26 cellular contexts compared by ENCODE assay signal in genomic region chr3:14640157-14640562, GRCh38. TPM values are rescaled to one million over a fixed set of nuclear protein-coding genes. Genes with fewer than 3 reads are reported as not detected.
DNase-seq lines count a peak whose midpoint lies in the region; ATAC-seq and TF ChIP-seq lines count a peak whose summit lies in the region.
"Had no signal": no experiment of that assay in that cellular context is flagged by ENCODE, and none has a peak within 500 bp of the region (broad histone marks: within the 10 kb centered on the region; RNA-seq: fewer than 3 reads in every experiment).

No MANE protein-coding gene starts in this region.

- H3K4me1 ChIP-seq in endodermal cell (ENCODE audit: control insufficient read depth, insufficient read depth, low read length) = no peaks in the 10 kb centered on the region
- H3K4me1 ChIP-seq: colonic mucosa, gastrocnemius medialis, left lung, SJCRH30, suprapubic skin had no signal

- no peak overlapping the region for H3K27ac Mint-ChIP-seq in endodermal cell
- no peak overlapping the region for H3K27ac Mint-ChIP-seq in T-helper 2 cell treated with Interferon-gamma antibody and Interleukin-4, amounts not matched to agents 5 μg/mL and 100 μg/mL, for 36 hours
- H3K27ac Mint-ChIP-seq: activated CD4-positive, alpha-beta memory T cell treated with anti-CD3 and anti-CD28 coated beads, Interleukin-2, amount 10 ng/mL, durations not matched to agents 7 days and 5 days; activated naive CD4-positive, alpha-beta T cell treated with anti-CD3 and anti-CD28 coated beads, Interleukin-2, amount 50 U/mL, for 24 hours; CD8-positive, alpha-beta T cell; T-helper 17 cell; WTC11 had no signal

- H3K9me3 ChIP-seq in endodermal cell (ENCODE audit: control insufficient read depth, low read length) = no peaks in the 10 kb centered on the region
- no peaks in the 10 kb centered on the region for H3K9me3 ChIP-seq in neural cell (ENCODE audit: low read length)
- H3K9me3 ChIP-seq: colonic mucosa, gastrocnemius medialis, left lung, SJCRH30, suprapubic skin had no signal

- H3K4me3 Mint-ChIP-seq in endodermal cell = no peak overlapping the region
- no peak overlapping the region for H3K4me3 Mint-ChIP-seq in T-helper 2 cell treated with Interferon-gamma antibody and Interleukin-4, amounts not matched to agents 5 μg/mL and 100 μg/mL, for 36 hours
- H3K4me3 Mint-ChIP-seq: activated CD4-positive, alpha-beta memory T cell treated with anti-CD3 and anti-CD28 coated beads, Interleukin-2, amount 10 ng/mL, durations not matched to agents 7 days and 5 days; activated naive CD4-positive, alpha-beta T cell treated with anti-CD3 and anti-CD28 coated beads, Interleukin-2, amount 50 U/mL, for 24 hours; CD8-positive, alpha-beta T cell; T-helper 17 cell; WTC11 had no signal

- H3K27ac ChIP-seq in endodermal cell (ENCODE audit: low read depth, low read length) = no peak overlapping the region
- peak overlapping the region; percentile 3 for H3K27ac ChIP-seq in neural cell (ENCODE audit: low read length)
- H3K27ac ChIP-seq: colonic mucosa, gastrocnemius medialis, left lung, SJCRH30, suprapubic skin had no signal

- H3F3A ChIP-seq in neural cell (ENCODE audit: insufficient read depth, low read length, poor library complexity, severe bottlenecking) = no peaks in the 10 kb centered on the region

- H3K9ac ChIP-seq in endodermal cell (ENCODE audit: extremely low read depth, low read length, poor library complexity, severe bottlenecking) (no peak overlapping the region), neural cell (ENCODE audit: low read length) (no peak overlapping the region)

- H3K27me3 Mint-ChIP-seq in endodermal cell (ENCODE audit: insufficient read depth) = peaks cover 88% of the 10 kb centered on the region
- H3K27me3 Mint-ChIP-seq in T-helper 2 cell treated with Interferon-gamma antibody and Interleukin-4, amounts not matched to agents 5 μg/mL and 100 μg/mL, for 36 hours (ENCODE audit: low read depth) = peaks cover 19% of the 10 kb centered on the region

- TF ChIP-seq RAD21 in neural cell (conservative IDR thresholded peaks at IDR 0.05) = no peak

- no peaks in the 10 kb centered on the region for H3K9me3 Mint-ChIP-seq in endodermal cell
- no peaks in the 10 kb centered on the region for H3K9me3 Mint-ChIP-seq in T-helper 2 cell treated with Interferon-gamma antibody and Interleukin-4, amounts not matched to agents 5 μg/mL and 100 μg/mL, for 36 hours
- H3K9me3 Mint-ChIP-seq: activated CD4-positive, alpha-beta memory T cell treated with anti-CD3 and anti-CD28 coated beads, Interleukin-2, amount 10 ng/mL, durations not matched to agents 7 days and 5 days; activated naive CD4-positive, alpha-beta T cell treated with anti-CD3 and anti-CD28 coated beads, Interleukin-2, amount 50 U/mL, for 24 hours; CD8-positive, alpha-beta T cell; WTC11 had no signal

- ATAC-seq in HG03045 (IDR thresholded peaks at IDR 0.05; ENCODE audit: unreplicated experiment) (no peak), GM19035 (IDR thresholded peaks at IDR 0.05; ENCODE audit: unreplicated experiment) (no peak)
- ATAC-seq: CD8-positive, alpha-beta T cell; left lung; T-helper 17 cell; WTC11 had no signal

- H3K36me3 ChIP-seq in endodermal cell (ENCODE audit: control insufficient read depth, insufficient read depth, low read length) = no peaks in the 10 kb centered on the region
- no peaks in the 10 kb centered on the region for H3K36me3 ChIP-seq in neural cell (ENCODE audit: insufficient read depth, low read length)
- H3K36me3 ChIP-seq: colonic mucosa, gastrocnemius medialis, left lung, SJCRH30, suprapubic skin had no signal

- H4K20me1 ChIP-seq in neural cell (ENCODE audit: insufficient read depth) = no peaks in the 10 kb centered on the region

- peak overlapping the region; percentile 16 for H3K4me2 ChIP-seq in neural cell (ENCODE audit: low read length)

- 83 to 85% methylated on average over 7 to 10 of the region's 10 CpGs for WGBS in endodermal cell (ENCODE audit: insufficient coverage in 1 of 2, insufficient read length in 1 of 2), 2 experiments

- DNase-seq in Ammon's horn (ENCODE audit: low spot score) (peak; percentile 15), M059J (ENCODE audit: low read depth) (peak; percentile 37), endodermal cell (peak; percentile 45), NCI-H2029 treated with DMSO at 0.1 percent for 48 hours (lab: John Stamatoyannopoulos, UW) (no peak)
- no peak for DNase-seq in T-helper 2 cell treated with Interferon-gamma antibody and Interleukin-4, amounts not matched to agents 5 μg/mL and 100 μg/mL, for 36 hours (ENCODE audit: low spot score)
- DNase-seq: activated CD4-positive, alpha-beta memory T cell treated with anti-CD3 and anti-CD28 coated beads, Interleukin-2, amount 10 ng/mL, durations not matched to agents 7 days and 5 days; activated T-cell treated with anti-CD3 and anti-CD28 coated beads, Interleukin-2, amount 50 U/mL, for 1 hour; CD8-positive, alpha-beta T cell; colonic mucosa; DND-41; gastrocnemius medialis; Karpas-422; left lung; midbrain; NCI-H1092 treated with DMSO at 0.1 percent for 48 hours; NCI-H526; OCI-M1; retina; SJCRH30; T-helper 17 cell had no signal

- H3K27me3 ChIP-seq in endodermal cell (ENCODE audit: control insufficient read depth, insufficient read depth, low read length, poor library complexity, severe bottlenecking) (peaks cover 69% of the 10 kb centered on the region), neural cell (ENCODE audit: insufficient read depth, low read depth, low read length) (no peaks in the 10 kb centered on the region)
- H3K27me3 ChIP-seq: colonic mucosa had no signal

- H3K4me1 Mint-ChIP-seq in endodermal cell = no peaks in the 10 kb centered on the region
- H3K4me1 Mint-ChIP-seq in T-helper 2 cell treated with Interferon-gamma antibody and Interleukin-4, amounts not matched to agents 5 μg/mL and 100 μg/mL, for 36 hours (ENCODE audit: low read depth) = no peaks in the 10 kb centered on the region
- H3K4me1 Mint-ChIP-seq: activated naive CD4-positive, alpha-beta T cell treated with anti-CD3 and anti-CD28 coated beads, Interleukin-2, amount 50 U/mL, for 24 hours had no signal

- no peaks in the 10 kb centered on the region for H3K79me2 ChIP-seq in neural cell (replicated peaks; ENCODE audit: insufficient read depth, low read length)

- TF ChIP-seq EP300 in neural cell (conservative IDR thresholded peaks at IDR 0.05; ENCODE audit: poor library complexity, severe bottlenecking) = peak; percentile 21

- H3K9me2 ChIP-seq in neural cell (ENCODE audit: insufficient read depth, low read length) = no peaks in the 10 kb centered on the region

- TF ChIP-seq CTCF in endodermal cell (conservative IDR thresholded peaks at IDR 0.05) (no peak), neural cell (IDR thresholded peaks at IDR 0.05; ENCODE audit: poor library complexity, severe bottlenecking) (no peak)

- no peak overlapping the region for H2AFZ ChIP-seq in neural cell (ENCODE audit: low read depth, low read length)

- H3K36me3 Mint-ChIP-seq in endodermal cell (ENCODE audit: low read depth) = no peaks in the 10 kb centered on the region
- H3K36me3 Mint-ChIP-seq in T-helper 2 cell treated with Interferon-gamma antibody and Interleukin-4, amounts not matched to agents 5 μg/mL and 100 μg/mL, for 36 hours (ENCODE audit: low read depth) = no peaks in the 10 kb centered on the region
- H3K36me3 Mint-ChIP-seq: activated naive CD4-positive, alpha-beta T cell treated with anti-CD3 and anti-CD28 coated beads, Interleukin-2, amount 50 U/mL, for 24 hours; CD8-positive, alpha-beta T cell; WTC11 had no signal

- H3K4me3 ChIP-seq in endodermal cell (ENCODE audit: low read length) (no peak overlapping the region), neural cell (ENCODE audit: low read length) (no peak overlapping the region)
- H3K4me3 ChIP-seq: colonic mucosa, gastrocnemius medialis, left lung, SJCRH30, suprapubic skin had no signal

TF ChIP-seq in neural cell, 6 proteins besides CTCF, POLR2A, EP300 and RAD21:
- TF ChIP-seq REST (IDR thresholded peaks at IDR 0.05; ENCODE audit: borderline replicate concordance) (no peak), POLR2AphosphoS5 (IDR thresholded peaks at IDR 0.05) (peak; percentile 37), SMC3 (conservative IDR thresholded peaks at IDR 0.05; ENCODE audit: poor library complexity) (no peak), MXI1 (conservative IDR thresholded peaks at IDR 0.05; ENCODE audit: poor library complexity, severe bottlenecking) (no peak)
TF ChIP-seq in neural cell: peak in this region for 1.

RNA-seq across cellular contexts. Expression of gene CCDC174, which starts 11.4 kb away (rescaled TPM):
- total RNA-seq in M059J (2014; rRNA removed; shearing (Covaris generic)) = 6.1 and 6.2 TPM in 2 replicates
- 10 to 100 TPM; 18.7 to 20.1 TPM for total RNA-seq in endodermal cell
- polyA plus RNA-seq in endodermal cell (2013, experiment 1 of 2) = 20.8 TPM
- 16.6 TPM for polyA plus RNA-seq in endodermal cell (2013, experiment 2 of 2)
- polyA plus RNA-seq in neural cell = 15.9 and 18.0 TPM in 2 replicates
- 21.9 and 26.3 TPM in 2 replicates for polyA minus RNA-seq in neural cell

RNA-seq across cellular contexts. Expression of gene C3orf20, which starts 34.8 kb away (rescaled TPM):
- total RNA-seq in M059J (2014; rRNA removed; shearing (Covaris generic)) = not detected in 2 replicates
- total RNA-seq in endodermal cell = not detected
- not detected for polyA plus RNA-seq in endodermal cell (2013, experiment 1 of 2)
- polyA plus RNA-seq in endodermal cell (2013, experiment 2 of 2) = not detected
- polyA plus RNA-seq in neural cell = not detected in 2 replicates
- 0.49 TPM in 1 of 2 replicates, not detected in the other for polyA minus RNA-seq in neural cell
- total RNA-seq: SJCRH30, WTC11 had no signal

Comparison
In these comparisons a context has a peak if more than half of its experiments do, and no peak if none do; other contexts are left out.
1. DNase-seq: peak in Ammon's horn (single experiment), M059J (single experiment) and endodermal cell (single experiment); none in NCI-H2029 treated with DMSO at 0.1 percent for 48 hours (single experiment) and T-helper 2 cell treated with Interferon-gamma antibody and Interleukin-4, amounts not matched to agents 5 μg/mL and 100 μg/mL, for 36 hours (single experiment).